17 cellular contexts compared by ENCODE assay signal in the genomic region with DNA sequence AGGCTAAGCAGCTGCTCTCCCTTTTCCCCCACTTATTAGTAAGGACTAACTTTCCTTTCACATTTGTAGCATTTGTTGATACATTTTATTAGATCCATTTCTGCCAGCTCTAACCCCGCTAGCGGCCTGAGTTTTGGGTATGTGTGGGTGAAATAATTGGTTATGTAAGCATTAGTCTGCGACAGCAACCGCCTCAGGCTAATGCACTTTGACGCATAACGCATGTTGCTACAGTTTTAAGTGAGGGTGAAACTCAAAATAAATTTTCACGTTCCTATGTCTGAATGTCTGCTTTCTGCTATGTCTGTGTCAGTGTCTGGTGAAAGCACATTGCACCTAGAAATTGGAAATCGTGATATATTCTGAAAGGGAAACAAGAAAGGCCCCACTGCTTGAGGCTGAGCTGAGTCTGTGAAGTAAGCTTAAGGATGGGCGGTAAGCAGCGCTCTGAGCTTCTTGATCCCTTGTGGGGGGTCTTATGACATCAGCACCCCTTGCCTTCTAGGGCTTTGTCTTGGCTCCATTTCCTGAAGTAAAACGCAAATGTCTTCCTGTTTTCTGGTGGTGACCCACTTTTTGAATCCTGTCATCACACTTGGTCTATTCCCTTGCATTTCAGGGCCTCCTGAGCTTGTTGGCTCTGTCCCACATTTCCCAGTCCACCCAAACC.
"Had no signal": no experiment of that assay in that cellular context is flagged by ENCODE, and none has a peak within 500 bp of the region (broad histone marks: within the 10 kb centered on the region; RNA-seq: fewer than 3 reads in every experiment).

No MANE protein-coding gene starts in this region.

- H3K36me3 ChIP-seq: esophagus muscularis mucosa, right lobe of liver, tibial nerve, vagina had no signal

- FAIRE-seq: endometrium, islet of Langerhans, TTC549 had no signal

- H3K27ac ChIP-seq: esophagus muscularis mucosa, right lobe of liver, tibial nerve, vagina had no signal

- H3K4me3 ChIP-seq: esophagus muscularis mucosa, right lobe of liver, tibial nerve, vagina had no signal

- H3K9me3 ChIP-seq: esophagus muscularis mucosa, right lobe of liver, tibial nerve, vagina had no signal

- ATAC-seq: natural killer cell treated with Interleukin-12 subunit alpha and Interleukin-12 subunit beta and Interleukin-15 and Interleukin-18, amount 100 ng/mL, for 72 hours; right lobe of liver; stimulated activated naive B cell treated with anti-CD40 and anti-IgM and Interleukin-4, amounts not matched to agents 10 μg/mL and 1 μg/mL and 100 μg/mL, for 72 hours had no signal

- H3K27me3 ChIP-seq: dorsolateral prefrontal cortex, right lobe of liver, tibial nerve, vagina had no signal

- DNase-seq: activated CD4-positive, alpha-beta memory T cell treated with anti-CD3 and anti-CD28 coated beads, Interleukin-2, amount 10 ng/mL, durations not matched to agents 7 days and 5 days; activated gamma-delta T cell; activated naive CD8-positive, alpha-beta T cell treated with anti-CD3 and anti-CD28 coated beads, Interleukin-2, amount 10 ng/mL, durations not matched to agents 7 days and 5 days; activated T-cell treated with anti-CD3 and anti-CD28 coated beads, Interleukin-2, amount 50 U/mL, for 48 hours; anterior cingulate cortex; head of caudate nucleus; occipital lobe; right lobe of liver; stimulated activated naive B cell treated with anti-CD40 and anti-IgM and Interleukin-4, amounts not matched to agents 10 μg/mL and 1 μg/mL and 100 μg/mL, for 72 hours had no signal

- H3K4me1 ChIP-seq: esophagus muscularis mucosa, right lobe of liver, vagina had no signal
